ENCODE assay signal across 34 cellular contexts in the genomic region with DNA sequence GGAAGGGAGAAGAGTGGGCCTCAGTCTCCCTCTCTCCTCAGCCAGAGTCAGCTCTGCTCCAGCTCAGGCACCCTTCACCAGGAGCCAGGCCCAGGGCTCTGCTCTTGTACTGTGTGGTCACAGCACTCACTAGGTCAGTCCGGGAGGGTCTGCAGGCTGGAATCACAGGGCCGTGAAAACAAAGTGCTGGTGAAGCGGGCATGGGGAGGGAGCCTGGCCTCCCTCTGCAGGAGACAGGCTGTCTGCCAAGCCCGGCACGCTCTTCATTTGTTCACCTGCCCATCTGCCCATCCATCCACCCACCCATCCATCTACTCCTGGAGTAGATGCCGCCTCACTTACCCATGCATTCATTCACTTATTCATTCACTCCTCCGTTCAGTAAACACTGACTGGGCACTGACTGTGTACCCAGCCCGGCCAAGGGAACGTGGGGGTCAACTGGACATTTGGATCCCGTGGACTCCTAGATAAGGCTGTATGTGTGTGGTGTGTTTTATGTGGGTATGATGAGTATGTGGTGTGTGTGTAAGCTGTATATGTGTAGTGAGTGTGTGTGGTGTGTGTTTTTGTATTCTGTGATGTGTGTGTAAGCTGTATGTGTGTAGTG. TPM values are rescaled to one million over a fixed set of nuclear protein-coding genes. Genes with fewer than 3 reads are reported as not detected.
DNase-seq lines count a peak whose midpoint lies in the region; ATAC-seq, FAIRE-seq and TF ChIP-seq lines count a peak whose summit lies in the region.
"Had no signal": no experiment of that assay in that cellular context is flagged by ENCODE, and none has a peak within 500 bp of the region (broad histone marks: within the 10 kb centered on the region; RNA-seq: fewer than 3 reads in every experiment).

No MANE protein-coding gene starts in this region.

- H3K4me1 ChIP-seq in BE2C, result peaks cover 15% of the 10 kb centered on the region
- H3K4me1 ChIP-seq in kidney (ENCODE audit: control insufficient read depth in 1 of 2, insufficient read depth in 1 of 2, low read depth in 1 of 2, low read length in 2 of 2), result peaks cover 16 to 52% of the 10 kb centered on the region in 2 donors

- H3K9me3 ChIP-seq in BE2C (no peaks in the 10 kb centered on the region), kidney (ENCODE audit: control insufficient read depth in 1 of 2, low read length in 2 of 2) (no peaks in the 10 kb centered on the region)
- H3K9me3 ChIP-seq: adrenal gland, ovary, SJCRH30, spleen, tibial nerve had no signal

- H3K27ac ChIP-seq in angular gyrus (ENCODE audit: low read depth, low read length) (peak overlapping the region; percentile 45), kidney (ENCODE audit: low read depth in 2 of 2, low read length in 2 of 2) (no peak overlapping the region)
- H3K27ac ChIP-seq: brain microvascular endothelial cell, ovary, SJCRH30, VCaP had no signal

- intact Hi-C loops in kidney (cut with DNase I) (no loop called here), posterior vena cava (cut with DNase I) (no loop called here)

- H3K36me3 ChIP-seq in BE2C, result no peaks in the 10 kb centered on the region
- no peaks in the 10 kb centered on the region for H3K36me3 ChIP-seq in kidney (ENCODE audit: control insufficient read depth in 1 of 2, insufficient read depth in 2 of 2, low read length in 2 of 2)
- H3K36me3 ChIP-seq: adrenal gland, brain microvascular endothelial cell, ovary, SJCRH30, spleen, tibial nerve had no signal

- no peak for FAIRE-seq in kidney (lab: Jason Lieb, UNC)
- FAIRE-seq: H1, islet of Langerhans, RCC 7860 had no signal

- H3K4me3 ChIP-seq in BE2C (ENCODE audit: low read depth, low read length), result no peak overlapping the region
- H3K4me3 ChIP-seq in kidney (ENCODE audit: low read length in 2 of 2), result no peak overlapping the region
- H3K4me3 ChIP-seq: adrenal gland, ovary, SJCRH30, spleen had no signal

- no peaks in the 10 kb centered on the region for H3K27me3 ChIP-seq in BE2C
- H3K27me3 ChIP-seq: adrenal gland, brain microvascular endothelial cell, ovary, SJCRH30, spleen, tibial nerve had no signal

- DNase-seq in BE2C, result peak; percentile 16
- DNase-seq in kidney, result peak; percentile 62
- DNase-seq in posterior vena cava (ENCODE audit: low spot score), result peak; percentile 68
- no peak for DNase-seq in medulla oblongata (ENCODE audit: extremely low spot score)
- DNase-seq in LoVo (ENCODE audit: low spot score), result no peak
- DNase-seq: activated CD4-positive, alpha-beta T cell treated with anti-CD3 and anti-CD28 coated beads for 36 hours; activated CD8-positive, alpha-beta T cell treated with anti-CD3 and anti-CD28 coated beads, Interleukin-2, amount 10 ng/mL, durations not matched to agents 7 days and 5 days; activated naive CD4-positive, alpha-beta T cell treated with anti-CD3 and anti-CD28 coated beads, Interleukin-2, amount 10 ng/mL, durations not matched to agents 7 days and 5 days; adrenal gland; brain microvascular endothelial cell; CD4-positive, alpha-beta memory T cell; DND-41; effector CD8-positive, alpha-beta T cell; glutamatergic neuron; HFFc6; NCI-H1436 treated with DMSO at 0.1 percent for 48 hours; NCI-H345; NCI-H82; nephron progenitor cell; ovary; SJCRH30; spleen; stimulated activated naive CD8-positive, alpha-beta T cell treated with anti-CD3 and anti-CD28 coated beads, Interleukin-15, amount 100 ng/mL, for 72 hours; T-helper 9 cell had no signal

- ATAC-seq in GM19452 (IDR thresholded peaks at IDR 0.05; ENCODE audit: unreplicated experiment) (no peak), HG03354 (IDR thresholded peaks at IDR 0.05; ENCODE audit: poor library complexity, severe bottlenecking, unreplicated experiment) (no peak)
- ATAC-seq: activated CD4-positive, alpha-beta T cell treated with anti-CD3 and anti-CD28 coated beads for 36 hours; activated CD8-positive, alpha-beta T cell treated with anti-CD3 and anti-CD28 coated beads, Interleukin-2, amount 10 ng/mL, durations not matched to agents 7 days and 5 days; stimulated activated naive CD8-positive, alpha-beta T cell treated with anti-CD3 and anti-CD28 coated beads, Interleukin-15, amount 100 ng/mL, for 72 hours had no signal

- TF ChIP-seq CTCF in BE2C (IDR thresholded peaks at IDR 0.05; ENCODE audit: low read depth, low read length), result no peak
- TF ChIP-seq CTCF in kidney (IDR thresholded peaks at IDR 0.05; ENCODE audit: borderline replicate concordance, extremely low read depth, insufficient read depth), result no peak

- peak overlapping the region in 1 of 2 donors; percentile 7 for H3K9ac ChIP-seq in kidney (ENCODE audit: low read length in 2 of 2)

RNA-seq across cellular contexts. Expression of a gene that starts 3.6 kb away (rescaled TPM):
- polyA plus RNA-seq in BE2C (2012; ENCODE audit: insufficient read depth, insufficient read length, low read depth), result not detected
- total RNA-seq in kidney, result 5.3 TPM
- polyA plus RNA-seq in kidney (ENCODE audit: insufficient read depth, low read depth, low replicate concordance), result 3.2 TPM
- 1 to 10 TPM; 2.5 to 4.0 TPM for total RNA-seq in posterior vena cava
- total RNA-seq: activated CD4-positive, alpha-beta T cell treated with anti-CD3 and anti-CD28 coated beads for 36 hours; activated CD8-positive, alpha-beta T cell treated with anti-CD3 and anti-CD28 coated beads, Interleukin-2, amount 10 ng/mL, durations not matched to agents 7 days and 5 days; CD4-positive, alpha-beta memory T cell; H1 had no signal
- polyA plus RNA-seq: CD4-positive, alpha-beta memory T cell had no signal

RNA-seq across cellular contexts. Expression of a gene that starts 6.9 kb away (rescaled TPM):
- not detected for polyA plus RNA-seq in BE2C (2012; ENCODE audit: insufficient read depth, insufficient read length, low read depth)
- 51.2 TPM for total RNA-seq in kidney
- 13.3 TPM for polyA plus RNA-seq in kidney (ENCODE audit: insufficient read depth, low read depth, low replicate concordance)
- total RNA-seq in posterior vena cava, result 10 to 100 TPM in 1 of 2 donors, 1 to 10 TPM in 1; 4.8 to 20.1 TPM
- total RNA-seq: activated CD4-positive, alpha-beta T cell treated with anti-CD3 and anti-CD28 coated beads for 36 hours; activated CD8-positive, alpha-beta T cell treated with anti-CD3 and anti-CD28 coated beads, Interleukin-2, amount 10 ng/mL, durations not matched to agents 7 days and 5 days; CD4-positive, alpha-beta memory T cell; epithelial cell of proximal tubule; H1; SJCRH30 had no signal
- polyA plus RNA-seq: CD4-positive, alpha-beta memory T cell; H1 had no signal

RNA-seq across cellular contexts. Expression of a gene that starts 42.7 kb away (rescaled TPM):
- polyA plus RNA-seq in BE2C (2012; ENCODE audit: insufficient read depth, insufficient read length, low read depth), result not detected
- total RNA-seq in kidney (not detected), posterior vena cava (not detected)
- not detected for polyA plus RNA-seq in kidney (ENCODE audit: insufficient read depth, low read depth, low replicate concordance)
- total RNA-seq: activated CD4-positive, alpha-beta T cell treated with anti-CD3 and anti-CD28 coated beads for 36 hours; activated CD8-positive, alpha-beta T cell treated with anti-CD3 and anti-CD28 coated beads, Interleukin-2, amount 10 ng/mL, durations not matched to agents 7 days and 5 days; adrenal gland; CD4-positive, alpha-beta memory T cell; epithelial cell of proximal tubule; H1; HFFc6; lung microvascular endothelial cell; ovary; SJCRH30; spleen; tibial nerve had no signal
- polyA plus RNA-seq: adrenal gland; CD4-positive, alpha-beta memory T cell; H1; ovary; spleen had no signal

RNA-seq across cellular contexts. Expression of a gene that starts 45.1 kb away (rescaled TPM):
- polyA plus RNA-seq in BE2C (2012; ENCODE audit: insufficient read depth, insufficient read length, low read depth), result not detected
- total RNA-seq in kidney (not detected), posterior vena cava (not detected)
- not detected for polyA plus RNA-seq in kidney (ENCODE audit: insufficient read depth, low read depth, low replicate concordance)
- total RNA-seq: activated CD4-positive, alpha-beta T cell treated with anti-CD3 and anti-CD28 coated beads for 36 hours; activated CD8-positive, alpha-beta T cell treated with anti-CD3 and anti-CD28 coated beads, Interleukin-2, amount 10 ng/mL, durations not matched to agents 7 days and 5 days; adrenal gland; CD4-positive, alpha-beta memory T cell; epithelial cell of proximal tubule; H1; HFFc6; lung microvascular endothelial cell; ovary; SJCRH30; spleen; tibial nerve had no signal
- polyA plus RNA-seq: adrenal gland; CD4-positive, alpha-beta memory T cell; H1; ovary; spleen had no signal

Comparison
In these comparisons a context has a peak if more than half of its experiments do, and no peak if none do; other contexts are left out.
1. DNase-seq: peak in BE2C (single experiment), kidney (single experiment) and posterior vena cava (single experiment); none in medulla oblongata (single experiment) and LoVo (single experiment).